In the genomic region with DNA sequence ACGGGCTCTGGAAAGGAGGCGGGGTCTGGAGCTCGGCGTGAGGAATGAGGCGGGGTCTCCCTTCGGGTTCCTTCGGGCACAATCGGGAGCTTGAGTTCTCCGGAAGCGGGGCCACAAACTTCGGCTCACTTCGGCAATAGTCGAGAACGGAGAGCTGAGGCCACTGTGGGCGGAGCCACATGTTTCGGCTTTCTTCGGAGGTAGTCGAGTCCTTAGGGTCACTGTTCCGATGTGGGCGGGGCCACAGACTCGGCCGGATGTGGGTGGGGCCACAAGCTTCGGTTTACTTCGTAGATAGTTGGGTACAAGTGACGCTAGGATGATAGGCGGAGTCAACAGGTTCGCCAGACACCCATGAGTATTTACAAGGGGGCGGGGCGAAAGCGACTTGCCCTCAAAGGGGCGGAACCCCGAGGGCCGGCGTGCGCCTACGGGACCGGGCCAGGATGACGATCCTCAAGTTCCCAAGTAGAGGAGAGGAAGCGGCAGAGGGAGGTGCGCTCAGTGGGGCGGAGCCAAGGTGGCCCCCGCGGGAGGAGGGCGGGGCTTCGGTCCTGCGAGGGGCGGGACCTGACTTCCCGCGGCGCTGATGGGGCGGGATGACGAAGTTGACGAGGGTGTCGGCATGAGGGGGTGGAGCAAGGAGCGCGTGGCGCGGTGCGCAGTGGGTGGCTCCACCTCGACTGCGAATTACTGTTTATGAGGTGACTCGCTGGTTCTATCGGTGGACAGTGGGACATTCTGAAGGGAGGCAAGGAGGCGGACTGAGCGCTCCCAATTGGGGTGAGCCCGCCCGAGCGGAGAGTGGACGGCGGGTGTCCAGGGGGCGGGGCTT, we compare ENCODE assay signal across 1 cellular context.
A peak's percentile ranks its signal among the peaks of the same experiment; 100 is the strongest.
TF ChIP-seq lines count a peak whose summit lies in the region.

No MANE protein-coding gene starts in this region.

TF ChIP-seq in HepG2, 621 proteins besides CTCF, POLR2A, EP300 and RAD21 (continued from another document and continues in another):
- TF ChIP-seq, protein P1, sequence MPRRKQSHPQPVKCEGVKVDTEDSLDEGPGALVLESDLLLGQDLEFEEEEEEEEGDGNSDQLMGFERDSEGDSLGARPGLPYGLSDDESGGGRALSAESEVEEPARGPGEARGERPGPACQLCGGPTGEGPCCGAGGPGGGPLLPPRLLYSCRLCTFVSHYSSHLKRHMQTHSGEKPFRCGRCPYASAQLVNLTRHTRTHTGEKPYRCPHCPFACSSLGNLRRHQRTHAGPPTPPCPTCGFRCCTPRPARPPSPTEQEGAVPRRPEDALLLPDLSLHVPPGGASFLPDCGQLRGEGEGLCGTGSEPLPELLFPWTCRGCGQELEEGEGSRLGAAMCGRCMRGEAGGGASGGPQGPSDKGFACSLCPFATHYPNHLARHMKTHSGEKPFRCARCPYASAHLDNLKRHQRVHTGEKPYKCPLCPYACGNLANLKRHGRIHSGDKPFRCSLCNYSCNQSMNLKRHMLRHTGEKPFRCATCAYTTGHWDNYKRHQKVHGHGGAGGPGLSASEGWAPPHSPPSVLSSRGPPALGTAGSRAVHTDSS (CRISPR knock-in tag; conservative IDR thresholded peaks at IDR 0.05) = no peak
- TF ChIP-seq TEAD3 (CRISPR knock-in tag; optimal IDR thresholded peaks at IDR 0.05; ENCODE audit: borderline replicate concordance) (peak; percentile 5), ZNF44 (CRISPR knock-in tag; IDR thresholded peaks at IDR 0.05) (no peak), ZNF792 (CRISPR knock-in tag; IDR thresholded peaks at IDR 0.05) (0 out of 2 replicates have a peak, but pooled peaks have one; percentile 55), ZNF143 (CRISPR knock-in tag; IDR thresholded peaks at IDR 0.05) (no peak), JUNB (CRISPR knock-in tag; IDR thresholded peaks at IDR 0.05; ENCODE audit: borderline replicate concordance) (no peak), SOX6 (IDR thresholded peaks at IDR 0.05) (no peak), SOX6 (CRISPR knock-in tag; IDR thresholded peaks at IDR 0.05) (peak; percentile 24; the same call in 1 of the 2 replicates), JUND (CRISPR knock-in tag; IDR thresholded peaks at IDR 0.05) (no peak), ZNF564 (CRISPR knock-in tag; IDR thresholded peaks at IDR 0.05) (no peak), GATAD1 (CRISPR knock-in tag; IDR thresholded peaks at IDR 0.05) (no peak; the same call in none of the 2 replicates), ZNF337 (CRISPR knock-in tag; IDR thresholded peaks at IDR 0.05; ENCODE audit: borderline replicate concordance, low read depth) (no peak), ZFP62 (CRISPR knock-in tag; IDR thresholded peaks at IDR 0.05) (no peak), ZNF432 (CRISPR knock-in tag; IDR thresholded peaks at IDR 0.05; ENCODE audit: borderline replicate concordance) (no peak), KLF9 (CRISPR knock-in tag; IDR thresholded peaks at IDR 0.05; ENCODE audit: low read depth) (0 out of 2 replicates have a peak, but pooled peaks have one; percentile 65), ZNF446 (CRISPR knock-in tag; IDR thresholded peaks at IDR 0.05) (no peak), YY1 (IDR thresholded peaks at IDR 0.05; ENCODE audit: insufficient read depth, insufficient replicate concordance, low read depth, low read length) (peak; percentile 14), CENPX (CRISPR knock-in tag; IDR thresholded peaks at IDR 0.05) (no peak), ZNF577 (CRISPR knock-in tag; IDR thresholded peaks at IDR 0.05; ENCODE audit: borderline replicate concordance, low read depth) (no peak), RBAK (CRISPR knock-in tag; IDR thresholded peaks at IDR 0.05) (no peak), ZNF207 (IDR thresholded peaks at IDR 0.05; ENCODE audit: borderline replicate concordance) (no peak), TP53 (CRISPR knock-in tag; conservative IDR thresholded peaks at IDR 0.05) (no peak), HNRNPUL1 (IDR thresholded peaks at IDR 0.05; ENCODE audit: low read depth, low read length) (no peak), HNRNPH1 (optimal IDR thresholded peaks at IDR 0.05; ENCODE audit: low read depth, low read length) (no peak), TSC22D2 (CRISPR knock-in tag; IDR thresholded peaks at IDR 0.05; ENCODE audit: borderline replicate concordance) (no peak), ATM (IDR thresholded peaks at IDR 0.05; ENCODE audit: borderline replicate concordance) (no peak), RFX5 (IDR thresholded peaks at IDR 0.05; ENCODE audit: low read depth, low read length) (peak; percentile 89), ZNF891 (CRISPR knock-in tag; IDR thresholded peaks at IDR 0.05) (no peak; the same call in 1 of the 2 replicates), POGZ (CRISPR knock-in tag; IDR thresholded peaks at IDR 0.05) (no peak; the same call in 1 of the 2 replicates), MED1 (CRISPR knock-in tag; IDR thresholded peaks at IDR 0.05) (peak; percentile 37; the same call in 1 of the 2 replicates), TAF1 (CRISPR knock-in tag; IDR thresholded peaks at IDR 0.05) (peak; percentile 67; the same call in 1 of the 2 replicates), KAT8 (CRISPR knock-in tag; IDR thresholded peaks at IDR 0.05) (no peak; the same call in none of the 2 replicates), KLF16 (CRISPR knock-in tag; IDR thresholded peaks at IDR 0.05) (peak in 1 of 2 experiments; percentile 67; a peak in 1 of 4 replicates), FOXK2 (IDR thresholded peaks at IDR 0.05) (peak; percentile 77), SNRNP70 (IDR thresholded peaks at IDR 0.05; ENCODE audit: low read depth, low read length) (no peak), SALL2 (CRISPR knock-in tag; IDR thresholded peaks at IDR 0.05) (peak; percentile 24; the same call in 1 of the 2 replicates), ZNF782 (CRISPR knock-in tag; IDR thresholded peaks at IDR 0.05; ENCODE audit: borderline replicate concordance) (no peak), ZMYM3 (CRISPR knock-in tag; IDR thresholded peaks at IDR 0.05) (no peak), SMYD3 (CRISPR knock-in tag; IDR thresholded peaks at IDR 0.05) (no peak)
- TF ChIP-seq, protein P2, sequence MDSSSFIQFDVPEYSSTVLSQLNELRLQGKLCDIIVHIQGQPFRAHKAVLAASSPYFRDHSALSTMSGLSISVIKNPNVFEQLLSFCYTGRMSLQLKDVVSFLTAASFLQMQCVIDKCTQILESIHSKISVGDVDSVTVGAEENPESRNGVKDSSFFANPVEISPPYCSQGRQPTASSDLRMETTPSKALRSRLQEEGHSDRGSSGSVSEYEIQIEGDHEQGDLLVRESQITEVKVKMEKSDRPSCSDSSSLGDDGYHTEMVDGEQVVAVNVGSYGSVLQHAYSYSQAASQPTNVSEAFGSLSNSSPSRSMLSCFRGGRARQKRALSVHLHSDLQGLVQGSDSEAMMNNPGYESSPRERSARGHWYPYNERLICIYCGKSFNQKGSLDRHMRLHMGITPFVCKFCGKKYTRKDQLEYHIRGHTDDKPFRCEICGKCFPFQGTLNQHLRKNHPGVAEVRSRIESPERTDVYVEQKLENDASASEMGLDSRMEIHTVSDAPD (CRISPR knock-in tag; IDR thresholded peaks at IDR 0.05) = no peak; the same call in 1 of the 2 replicates
- TF ChIP-seq, protein P3, sequence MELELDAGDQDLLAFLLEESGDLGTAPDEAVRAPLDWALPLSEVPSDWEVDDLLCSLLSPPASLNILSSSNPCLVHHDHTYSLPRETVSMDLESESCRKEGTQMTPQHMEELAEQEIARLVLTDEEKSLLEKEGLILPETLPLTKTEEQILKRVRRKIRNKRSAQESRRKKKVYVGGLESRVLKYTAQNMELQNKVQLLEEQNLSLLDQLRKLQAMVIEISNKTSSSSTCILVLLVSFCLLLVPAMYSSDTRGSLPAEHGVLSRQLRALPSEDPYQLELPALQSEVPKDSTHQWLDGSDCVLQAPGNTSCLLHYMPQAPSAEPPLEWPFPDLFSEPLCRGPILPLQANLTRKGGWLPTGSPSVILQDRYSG (CRISPR knock-in tag; IDR thresholded peaks at IDR 0.05) = no peak
- TF ChIP-seq, protein P4, sequence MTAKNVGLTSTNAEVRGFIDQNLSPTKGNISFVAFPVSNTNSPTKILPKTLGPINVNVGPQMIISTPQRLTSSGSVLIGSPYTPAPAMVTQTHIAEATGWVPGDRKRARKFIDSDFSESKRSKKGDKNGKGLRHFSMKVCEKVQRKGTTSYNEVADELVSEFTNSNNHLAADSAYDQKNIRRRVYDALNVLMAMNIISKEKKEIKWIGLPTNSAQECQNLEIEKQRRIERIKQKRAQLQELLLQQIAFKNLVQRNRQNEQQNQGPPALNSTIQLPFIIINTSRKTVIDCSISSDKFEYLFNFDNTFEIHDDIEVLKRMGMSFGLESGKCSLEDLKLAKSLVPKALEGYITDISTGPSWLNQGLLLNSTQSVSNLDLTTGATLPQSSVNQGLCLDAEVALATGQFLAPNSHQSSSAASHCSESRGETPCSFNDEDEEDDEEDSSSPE (CRISPR knock-in tag; IDR thresholded peaks at IDR 0.05) = peak; percentile 75
- TF ChIP-seq, protein P5, sequence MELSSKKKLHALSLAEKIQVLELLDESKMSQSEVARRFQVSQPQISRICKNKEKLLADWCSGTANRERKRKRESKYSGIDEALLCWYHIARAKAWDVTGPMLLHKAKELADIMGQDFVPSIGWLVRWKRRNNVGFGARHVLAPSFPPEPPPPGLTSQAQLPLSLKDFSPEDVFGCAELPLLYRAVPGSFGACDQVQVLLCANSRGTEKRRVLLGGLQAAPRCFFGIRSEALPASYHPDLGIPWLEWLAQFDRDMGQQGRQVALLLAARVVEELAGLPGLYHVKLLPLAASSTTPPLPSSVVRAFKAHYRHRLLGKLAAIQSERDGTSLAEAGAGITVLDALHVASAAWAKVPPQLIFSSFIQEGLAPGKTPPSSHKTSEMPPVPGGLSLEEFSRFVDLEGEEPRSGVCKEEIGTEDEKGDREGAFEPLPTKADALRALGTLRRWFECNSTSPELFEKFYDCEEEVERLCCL (CRISPR knock-in tag; IDR thresholded peaks at IDR 0.05; ENCODE audit: borderline replicate concordance) = no peak
- TF ChIP-seq, protein P6, sequence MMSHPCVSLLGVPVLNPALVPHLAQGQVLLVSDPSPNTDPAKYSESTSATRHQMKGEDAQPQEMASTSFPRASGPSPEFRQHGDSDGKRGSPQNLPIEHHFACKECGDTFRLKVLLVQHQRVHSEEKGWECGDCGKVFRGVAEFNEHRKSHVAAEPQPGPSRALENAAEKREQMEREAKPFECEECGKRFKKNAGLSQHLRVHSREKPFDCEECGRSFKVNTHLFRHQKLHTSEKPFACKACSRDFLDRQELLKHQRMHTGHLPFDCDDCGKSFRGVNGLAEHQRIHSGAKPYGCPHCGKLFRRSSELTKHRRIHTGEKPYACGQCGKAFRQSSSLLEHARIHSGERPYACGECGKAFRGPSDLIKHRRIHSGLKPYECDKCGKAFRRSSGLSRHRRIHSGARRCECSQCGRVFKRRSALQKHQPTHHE (CRISPR knock-in tag; IDR thresholded peaks at IDR 0.05; ENCODE audit: borderline replicate concordance) = no peak
- TF ChIP-seq, protein P7, sequence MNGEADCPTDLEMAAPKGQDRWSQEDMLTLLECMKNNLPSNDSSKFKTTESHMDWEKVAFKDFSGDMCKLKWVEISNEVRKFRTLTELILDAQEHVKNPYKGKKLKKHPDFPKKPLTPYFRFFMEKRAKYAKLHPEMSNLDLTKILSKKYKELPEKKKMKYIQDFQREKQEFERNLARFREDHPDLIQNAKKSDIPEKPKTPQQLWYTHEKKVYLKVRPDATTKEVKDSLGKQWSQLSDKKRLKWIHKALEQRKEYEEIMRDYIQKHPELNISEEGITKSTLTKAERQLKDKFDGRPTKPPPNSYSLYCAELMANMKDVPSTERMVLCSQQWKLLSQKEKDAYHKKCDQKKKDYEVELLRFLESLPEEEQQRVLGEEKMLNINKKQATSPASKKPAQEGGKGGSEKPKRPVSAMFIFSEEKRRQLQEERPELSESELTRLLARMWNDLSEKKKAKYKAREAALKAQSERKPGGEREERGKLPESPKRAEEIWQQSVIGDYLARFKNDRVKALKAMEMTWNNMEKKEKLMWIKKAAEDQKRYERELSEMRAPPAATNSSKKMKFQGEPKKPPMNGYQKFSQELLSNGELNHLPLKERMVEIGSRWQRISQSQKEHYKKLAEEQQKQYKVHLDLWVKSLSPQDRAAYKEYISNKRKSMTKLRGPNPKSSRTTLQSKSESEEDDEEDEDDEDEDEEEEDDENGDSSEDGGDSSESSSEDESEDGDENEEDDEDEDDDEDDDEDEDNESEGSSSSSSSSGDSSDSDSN (CRISPR knock-in tag; IDR thresholded peaks at IDR 0.05) = peak; percentile 23; the same call in 1 of the 2 replicates
- TF ChIP-seq, protein P8, sequence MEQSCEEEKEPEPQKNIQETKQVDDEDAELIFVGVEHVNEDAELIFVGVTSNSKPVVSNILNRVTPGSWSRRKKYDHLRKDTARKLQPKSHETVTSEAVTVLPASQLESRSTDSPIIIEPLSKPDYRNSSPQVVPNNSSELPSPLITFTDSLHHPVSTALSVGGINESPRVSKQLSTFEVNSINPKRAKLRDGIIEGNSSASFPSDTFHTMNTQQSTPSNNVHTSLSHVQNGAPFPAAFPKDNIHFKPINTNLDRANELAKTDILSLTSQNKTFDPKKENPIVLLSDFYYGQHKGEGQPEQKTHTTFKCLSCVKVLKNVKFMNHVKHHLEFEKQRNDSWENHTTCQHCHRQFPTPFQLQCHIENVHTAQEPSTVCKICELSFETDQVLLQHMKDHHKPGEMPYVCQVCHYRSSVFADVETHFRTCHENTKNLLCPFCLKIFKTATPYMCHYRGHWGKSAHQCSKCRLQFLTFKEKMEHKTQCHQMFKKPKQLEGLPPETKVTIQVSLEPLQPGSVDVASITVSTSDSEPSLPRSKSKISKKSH (CRISPR knock-in tag; IDR thresholded peaks at IDR 0.05; ENCODE audit: borderline replicate concordance) = 0 out of 2 replicates have a peak, but pooled peaks have one; percentile 24
- TF ChIP-seq, protein P9, sequence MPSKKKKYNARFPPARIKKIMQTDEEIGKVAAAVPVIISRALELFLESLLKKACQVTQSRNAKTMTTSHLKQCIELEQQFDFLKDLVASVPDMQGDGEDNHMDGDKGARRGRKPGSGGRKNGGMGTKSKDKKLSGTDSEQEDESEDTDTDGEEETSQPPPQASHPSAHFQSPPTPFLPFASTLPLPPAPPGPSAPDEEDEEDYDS (CRISPR knock-in tag; IDR thresholded peaks at IDR 0.05) = peak; percentile 55
- TF ChIP-seq, protein P10, sequence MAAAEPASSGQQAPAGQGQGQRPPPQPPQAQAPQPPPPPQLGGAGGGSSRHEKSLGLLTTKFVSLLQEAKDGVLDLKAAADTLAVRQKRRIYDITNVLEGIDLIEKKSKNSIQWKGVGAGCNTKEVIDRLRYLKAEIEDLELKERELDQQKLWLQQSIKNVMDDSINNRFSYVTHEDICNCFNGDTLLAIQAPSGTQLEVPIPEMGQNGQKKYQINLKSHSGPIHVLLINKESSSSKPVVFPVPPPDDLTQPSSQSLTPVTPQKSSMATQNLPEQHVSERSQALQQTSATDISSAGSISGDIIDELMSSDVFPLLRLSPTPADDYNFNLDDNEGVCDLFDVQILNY (CRISPR knock-in tag; conservative IDR thresholded peaks at IDR 0.05) = peak; percentile 77
- TF ChIP-seq, protein P11, sequence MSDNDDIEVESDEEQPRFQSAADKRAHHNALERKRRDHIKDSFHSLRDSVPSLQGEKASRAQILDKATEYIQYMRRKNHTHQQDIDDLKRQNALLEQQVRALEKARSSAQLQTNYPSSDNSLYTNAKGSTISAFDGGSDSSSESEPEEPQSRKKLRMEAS (IDR thresholded peaks at IDR 0.05) = peak; percentile 87
- TF ChIP-seq, protein P12, sequence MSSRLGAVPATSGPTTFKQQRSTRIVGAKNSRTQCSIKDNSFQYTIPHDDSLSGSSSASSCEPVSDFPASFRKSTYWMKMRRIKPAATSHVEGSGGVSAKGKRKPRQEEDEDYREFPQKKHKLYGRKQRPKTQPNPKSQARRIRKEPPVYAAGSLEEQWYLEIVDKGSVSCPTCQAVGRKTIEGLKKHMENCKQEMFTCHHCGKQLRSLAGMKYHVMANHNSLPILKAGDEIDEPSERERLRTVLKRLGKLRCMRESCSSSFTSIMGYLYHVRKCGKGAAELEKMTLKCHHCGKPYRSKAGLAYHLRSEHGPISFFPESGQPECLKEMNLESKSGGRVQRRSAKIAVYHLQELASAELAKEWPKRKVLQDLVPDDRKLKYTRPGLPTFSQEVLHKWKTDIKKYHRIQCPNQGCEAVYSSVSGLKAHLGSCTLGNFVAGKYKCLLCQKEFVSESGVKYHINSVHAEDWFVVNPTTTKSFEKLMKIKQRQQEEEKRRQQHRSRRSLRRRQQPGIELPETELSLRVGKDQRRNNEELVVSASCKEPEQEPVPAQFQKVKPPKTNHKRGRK (CRISPR knock-in tag; IDR thresholded peaks at IDR 0.05) = no peak
